19 cellular contexts compared by ENCODE assay signal in the genomic region with DNA sequence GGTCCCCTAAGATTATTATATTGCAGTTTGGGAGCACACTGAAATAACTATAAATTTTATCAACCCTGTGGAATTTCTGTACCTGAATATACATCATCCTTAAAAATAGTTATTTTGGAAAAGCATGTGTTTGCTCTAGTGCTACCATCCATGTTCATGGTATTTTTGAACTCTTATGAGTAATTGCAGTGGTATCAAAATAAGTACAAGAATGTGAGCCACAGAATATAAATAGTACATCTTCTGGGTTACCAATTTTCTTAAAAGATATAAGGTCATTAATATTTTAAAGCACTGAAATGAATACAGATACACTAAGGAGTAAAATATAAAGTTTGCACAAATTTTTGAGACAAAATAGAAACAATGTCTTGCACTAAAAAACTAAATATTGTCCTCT.
DNase-seq lines count a peak whose midpoint lies in the region; TF ChIP-seq lines count a peak whose summit lies in the region.
"Had no signal": no experiment of that assay in that cellular context is flagged by ENCODE, and none has a peak within 500 bp of the region (broad histone marks: within the 10 kb centered on the region; RNA-seq: fewer than 3 reads in every experiment).

No MANE protein-coding gene starts in this region.

- POLR2A ChIA-PET in A673 (lab: Charles Lee; ENCODE audit: low non-redundant PET), result no interaction called here

- no peak overlapping the region for H3K4me3 ChIP-seq in fibroblast of the aortic adventitia (ENCODE audit: low read depth, low read length)
- H3K4me3 ChIP-seq in osteoblast (ENCODE audit: insufficient read depth, low read length), result no peak overlapping the region
- H3K4me3 ChIP-seq in A673 (ENCODE audit: low read depth, low read length, poor library complexity, severe bottlenecking), result no peak overlapping the region
- H3K4me3 ChIP-seq: SJSA1 had no signal

- no peak overlapping the region for H3K4me2 ChIP-seq in osteoblast (ENCODE audit: insufficient read depth, low read length)

- no peak overlapping the region for H2AFZ ChIP-seq in osteoblast (ENCODE audit: low read length)

- H3K79me2 ChIP-seq in osteoblast (ENCODE audit: insufficient read depth, low read length), result peaks cover 10% of the 10 kb centered on the region

- TF ChIP-seq CTCF in fibroblast of the aortic adventitia (IDR thresholded peaks at IDR 0.05; ENCODE audit: insufficient read depth, low read length) (no peak), osteoblast (IDR thresholded peaks at IDR 0.05; ENCODE audit: extremely low read depth, low read depth, low read length) (no peak), A673 (conservative IDR thresholded peaks at IDR 0.05; ENCODE audit: low read depth, low read length) (no peak)

- no peaks in the 10 kb centered on the region for H3K9me3 ChIP-seq in osteoblast (ENCODE audit: low read depth, low read length)
- H3K9me3 ChIP-seq in A673 (ENCODE audit: low read depth, low read length, poor library complexity, severe bottlenecking), result no peaks in the 10 kb centered on the region
- H3K9me3 ChIP-seq: SJSA1 had no signal

- DNase-seq in EH (ENCODE audit: low read depth), result peak; percentile 65
- DNase-seq in LHCN-M2 (ENCODE audit: low read depth), result peak; percentile 38
- DNase-seq in fibroblast of the aortic adventitia (ENCODE audit: low read depth), result peak; percentile 30
- no peak for DNase-seq in osteoblast (ENCODE audit: insufficient read length, low spot score, missing footprints)
- no peak for DNase-seq in stimulated activated CD4-positive, alpha-beta T cell treated with anti-CD3 and anti-CD28 coated beads, Interleukin-4, amount 100 ng/mL, for 4 hours
- no peak for DNase-seq in A673 (ENCODE audit: low spot score)
- DNase-seq in NCI-H226, result no peak
- no peak for DNase-seq in stimulated activated naive CD4-positive, alpha-beta T cell treated with Interleukin-2 at 50 U/mL for 16 hours (lab: John Stamatoyannopoulos, UW)
- DNase-seq: CD8-positive, alpha-beta T cell; DMS79 treated with DMSO at 0.1 percent for 48 hours; GDM1; MV-4-11; NCI-H187 treated with DMSO at 0.1 percent for 48 hours; NCI-H446 treated with DMSO at 0.1 percent for 48 hours; NCI-H748 treated with DMSO at 0.1 percent for 48 hours; OCI-M1; RPMI8226; T-cell had no signal

- BruUV-seq in A673 (replicated peaks; lab: Mats Ljungman, UMichigan), result no TSS peak

- H3K4me1 ChIP-seq in osteoblast (ENCODE audit: insufficient read depth, low read length) (peaks cover 12% of the 10 kb centered on the region), A673 (ENCODE audit: insufficient read depth, low read length, poor library complexity, severe bottlenecking) (no peaks in the 10 kb centered on the region)

- H3K27ac ChIP-seq in osteoblast (ENCODE audit: low read depth, low read length) (peak overlapping the region; percentile 12), A673 (ENCODE audit: low read depth, low read length, poor library complexity, severe bottlenecking) (no peak overlapping the region)
- H3K27ac ChIP-seq: SJSA1 had no signal

- CTCF ChIA-PET in A673 (lab: Charles Lee), result no interaction called here

- intact Hi-C loops in A673 (cut with micrococcal nuclease; ENCODE audit: unreplicated experiment), result no loop called here

- H4K20me1 ChIP-seq in osteoblast (ENCODE audit: insufficient read depth, low read length), result no peaks in the 10 kb centered on the region

- H3K27me3 ChIP-seq in osteoblast (ENCODE audit: insufficient read depth, low read length) (no peaks in the 10 kb centered on the region), A673 (replicated peaks; ENCODE audit: insufficient read depth, low read depth, low read length, poor library complexity) (no peaks in the 10 kb centered on the region)
- H3K27me3 ChIP-seq: SJSA1 had no signal

- H3K36me3 ChIP-seq in osteoblast (ENCODE audit: insufficient read depth, low read length) (peaks cover 69% of the 10 kb centered on the region), A673 (ENCODE audit: insufficient read depth, low read length, poor library complexity, severe bottlenecking) (no peaks in the 10 kb centered on the region)
- H3K36me3 ChIP-seq: SJSA1 had no signal

Comparison
In these comparisons a context has a peak if more than half of its experiments do, and no peak if none do; other contexts are left out.
1. DNase-seq: peak in EH (single experiment), LHCN-M2 (single experiment) and fibroblast of the aortic adventitia (single experiment); none in osteoblast (single experiment), stimulated activated CD4-positive, alpha-beta T cell treated with anti-CD3 and anti-CD28 coated beads, Interleukin-4, amount 100 ng/mL, for 4 hours (0 of 2), A673 (single experiment), NCI-H226 (single experiment) and stimulated activated naive CD4-positive, alpha-beta T cell treated with Interleukin-2 at 50 U/mL for 16 hours (single experiment).